8 cellular contexts compared by ENCODE assay signal in genomic region chr11:14891143-14892035, GRCh38. TPM values are rescaled to one million over a fixed set of nuclear protein-coding genes. Genes with fewer than 3 reads are reported as not detected.
DNase-seq lines count a peak whose midpoint lies in the region; ATAC-seq and TF ChIP-seq lines count a peak whose summit lies in the region.

No MANE protein-coding gene starts in this region.

- DNase-seq in Ammon's horn (ENCODE audit: low spot score) (peak; percentile 91), NCI-H460 (ENCODE audit: extremely low read depth, low read depth) (peak; percentile 81), choroid plexus epithelial cell (ENCODE audit: low read depth) (peak; percentile 91), left colon (peak; percentile 87 to 91)
- peak; percentile 93 for DNase-seq in activated CD4-positive, alpha-beta T cell treated with anti-CD3 and anti-CD28 coated beads for 36 hours
- DNase-seq in stimulated activated CD4-positive, alpha-beta T cell treated with anti-CD3 and anti-CD28 coated beads, Interleukin-1b, Interleukin-23, amount 100 ng/mL, for 24 hours (ENCODE audit: low read depth in 4 of 4, low spot score in 1 of 4): peak; percentile 56 to 73 (median 65)

- H3K36me3 Mint-ChIP-seq in activated CD4-positive, alpha-beta T cell treated with anti-CD3 and anti-CD28 coated beads for 36 hours (ENCODE audit: low read depth): peaks cover 7% of the 10 kb centered on the region

- intact Hi-C loops in activated CD4-positive, alpha-beta T cell treated with anti-CD3 and anti-CD28 coated beads for 36 hours (cut with DNase I, micrococcal nuclease): loop anchor here (1.0 to 5.0 kb wide), 8 partner anchors 14 to 371 kb away; partner anchors contain the start of gene PSMA1 (in 2 of the 2)
- intact Hi-C loops in left colon (cut with DNase I, micrococcal nuclease): no loop called here

- peak overlapping the region; percentile 96 for H3K27ac Mint-ChIP-seq in activated CD4-positive, alpha-beta T cell treated with anti-CD3 and anti-CD28 coated beads for 36 hours

- peaks cover 2% of the 10 kb centered on the region for H3K27me3 Mint-ChIP-seq in activated CD4-positive, alpha-beta T cell treated with anti-CD3 and anti-CD28 coated beads for 36 hours

- peak; percentile 42 for ATAC-seq in GM19043 (IDR thresholded peaks at IDR 0.05; ENCODE audit: low read depth, unreplicated experiment)
- peak; percentile 59 for ATAC-seq in HG03354 (IDR thresholded peaks at IDR 0.05; ENCODE audit: poor library complexity, severe bottlenecking, unreplicated experiment)
- ATAC-seq in activated CD4-positive, alpha-beta T cell treated with anti-CD3 and anti-CD28 coated beads for 36 hours: peak; percentile 79
- ATAC-seq in left colon: peak; percentile 74

- no peak for TF ChIP-seq CTCF in choroid plexus epithelial cell (conservative IDR thresholded peaks at IDR 0.05; ENCODE audit: low read depth, low read length)

- peaks cover 2% of the 10 kb centered on the region for H3K9me3 Mint-ChIP-seq in activated CD4-positive, alpha-beta T cell treated with anti-CD3 and anti-CD28 coated beads for 36 hours (ENCODE audit: low read depth)

- H3K4me3 ChIP-seq in choroid plexus epithelial cell (ENCODE audit: low read depth, low read length): peak overlapping the region; percentile 84

- peak overlapping the region; percentile 81 for H3K4me3 Mint-ChIP-seq in activated CD4-positive, alpha-beta T cell treated with anti-CD3 and anti-CD28 coated beads for 36 hours

- POLR2A ChIA-PET in activated CD4-positive, alpha-beta T cell treated with anti-CD3 and anti-CD28 coated beads for 36 hours (lab: Charles Lee): interaction anchor here (0.6 to 1.7 kb wide), 9 partner anchors 15 to 391 kb away, joined by 3 to 7 read pairs (median 4); partner anchors contain the start of gene COPB1

- H3K4me1 Mint-ChIP-seq in activated CD4-positive, alpha-beta T cell treated with anti-CD3 and anti-CD28 coated beads for 36 hours: peaks cover 59% of the 10 kb centered on the region

- CTCF ChIA-PET in activated CD4-positive, alpha-beta T cell treated with anti-CD3 and anti-CD28 coated beads for 36 hours (lab: Charles Lee): interaction anchor here (0.6 to 3.2 kb wide), 12 partner anchors 9 to 368 kb away, joined by 3 to 52 read pairs (median 4); no protein-coding TSS in a partner anchor

RNA-seq across cellular contexts. Expression of gene CYP2R1, which starts 0.6 kb away (rescaled TPM):
- 23.0 and 26.1 TPM in 2 replicates for total RNA-seq in NCI-H460 (2014; rRNA removed; shearing (Covaris generic))
- 23.6 and 24.3 TPM in 2 replicates for polyA plus RNA-seq in NCI-H460 (2014; cell fraction: nucleus; rRNA removed)
- total RNA-seq in activated CD4-positive, alpha-beta T cell treated with anti-CD3 and anti-CD28 coated beads for 36 hours: 10 to 100 TPM; 13.1 to 14.8 TPM
- total RNA-seq in left colon: 10 to 100 TPM; 19.1 to 21.8 TPM

Comparison
In these comparisons a context has a peak if more than half of its experiments do, and no peak if none do; other contexts are left out.
1. Peak in every context shown above with its lines: DNase-seq, ATAC-seq and H3K4me3 ChIP-seq.
2. intact Hi-C loops: an anchor here in activated CD4-positive, alpha-beta T cell treated with anti-CD3 and anti-CD28 coated beads for 36 hours (1.0 to 5.0 kb wide); none called in left colon.